In genomic region chr17:81712468-81713003, GRCh38 we compare ENCODE assay signal across 9 cellular contexts. TPM values are rescaled to one million over a fixed set of nuclear protein-coding genes. Genes with fewer than 3 reads are reported as not detected.
DNase-seq lines count a peak whose midpoint lies in the region; ATAC-seq, FAIRE-seq and TF ChIP-seq lines count a peak whose summit lies in the region.
"Had no signal": no experiment of that assay in that cellular context is flagged by ENCODE, and none has a peak within 500 bp of the region (broad histone marks: within the 10 kb centered on the region; RNA-seq: fewer than 3 reads in every experiment).

No MANE protein-coding gene starts in this region.

- H3K36me3 ChIP-seq in OCI-LY7 (ENCODE audit: insufficient read depth, low read length) = peaks cover 35% of the 10 kb centered on the region

- DNase-seq in NCI-H524 (lab: John Stamatoyannopoulos, UW) (peak; percentile 73 to 74), NCI-H524 treated with DMSO at 0.1 percent for 48 hours (lab: John Stamatoyannopoulos, UW) (no peak), H54 (ENCODE audit: insufficient read length, low spot score) (peak; percentile 67), OCI-LY7 (ENCODE audit: low spot score) (peak; percentile 62), dorsolateral prefrontal cortex (peak in 1 of 10 donors; percentile 32), NCI-H1092 (lab: John Stamatoyannopoulos, UW) (no peak)

- TF ChIP-seq POLR2A in H54 (IDR thresholded peaks at IDR 0.05; ENCODE audit: low read depth, low read length) = no peak

- no peaks in the 10 kb centered on the region for H3K9me2 ChIP-seq in OCI-LY7 (ENCODE audit: insufficient read depth, low read length)

- H3K27ac ChIP-seq in OCI-LY7 (ENCODE audit: low read depth, low read length, poor library complexity, severe bottlenecking) = peak overlapping the region; percentile 28
- peak overlapping the region in 19 of 59 donors; percentile 1 to 87 (median 40) for H3K27ac ChIP-seq in dorsolateral prefrontal cortex

- TF ChIP-seq CTCF in OCI-LY7 (conservative IDR thresholded peaks at IDR 0.05; ENCODE audit: low read length) (peak; percentile 40; the same call in 1 of the 2 replicates), dorsolateral prefrontal cortex (IDR thresholded peaks at IDR 0.05 in 54 of 56, conservative IDR thresholded peaks at IDR 0.05 in 2 of 56; ENCODE audit: low read depth in 1 of 56, partially characterized antibody in 56 of 56) (peak in 7 of 56 donors; percentile 3 to 17 (median 8))

- intact Hi-C loops in OCI-LY7 (cut with micrococcal nuclease; ENCODE audit: unreplicated experiment) (loop anchor here (2.0 kb wide), 1 partner anchor 214 kb away; the partner anchor contains the start of gene MAFG), dorsolateral prefrontal cortex (cut with DNase I) (no loop called here)

- peak overlapping the region; percentile 93 for H3K4me2 ChIP-seq in OCI-LY7 (ENCODE audit: low read length)

- H3K9me3 ChIP-seq in OCI-LY7 (ENCODE audit: low read length) (no peaks in the 10 kb centered on the region), mononuclear cell (ENCODE audit: low read depth, low read length) (no peaks in the 10 kb centered on the region)

- ATAC-seq in HG03342 (IDR thresholded peaks at IDR 0.05; ENCODE audit: unreplicated experiment) = no peak

- H3K4me1 ChIP-seq in OCI-LY7 (ENCODE audit: insufficient read depth, low read length, poor library complexity, severe bottlenecking) = peaks cover 27% of the 10 kb centered on the region
- peaks cover 32% of the 10 kb centered on the region for H3K4me1 ChIP-seq in mononuclear cell (ENCODE audit: insufficient read depth, low read length)

- H3K4me3 ChIP-seq in OCI-LY7 (ENCODE audit: low read depth, low read length, poor library complexity, severe bottlenecking) (peak overlapping the region; percentile 76), dorsolateral prefrontal cortex (peak overlapping the region; percentile 57 to 93 (median 81)), mononuclear cell (ENCODE audit: low read length) (peak overlapping the region; percentile 51)

- peaks cover 8% of the 10 kb centered on the region; the same call in 1 of the 2 replicates for H3K79me2 ChIP-seq in OCI-LY7 (ENCODE audit: insufficient read depth, low read depth, low read length)

- H3K27me3 ChIP-seq in dorsolateral prefrontal cortex = no peaks in the 10 kb centered on the region
- no peaks in the 10 kb centered on the region for H3K27me3 ChIP-seq in mononuclear cell (ENCODE audit: insufficient read depth, low read length)

- H2AFZ ChIP-seq in OCI-LY7 (ENCODE audit: low read length) = peak overlapping the region; percentile 19; the same call in 1 of the 2 replicates

- BruUV-seq in OCI-LY7 (replicated peaks; lab: Mats Ljungman, UMichigan) = no TSS peak

- POLR2A ChIA-PET in OCI-LY7 (lab: Charles Lee) = interaction anchor here (1.5 kb wide), 1 partner anchor 10 kb away, joined by 10 read pairs; the partner anchor contains the start of gene MRPL12

- no peaks in the 10 kb centered on the region for H4K20me1 ChIP-seq in OCI-LY7 (ENCODE audit: insufficient read depth, low read length)

- CTCF ChIA-PET in OCI-LY7 (lab: Charles Lee; ENCODE audit: unreplicated experiment) = no interaction called here

- FAIRE-seq in H54 (lab: Jason Lieb, UNC) = no peak
- FAIRE-seq: frontal cortex had no signal

RNA-seq across cellular contexts. Expression of gene SLC25A10, which starts 0.5 kb away (rescaled TPM):
- total RNA-seq in OCI-LY7 (2014; rRNA removed; shearing (Covaris generic)) = 46.3 and 46.9 TPM in 2 replicates
- 41.3 and 45.6 TPM in 2 replicates for total RNA-seq in OCI-LY7 (2022)
- total RNA-seq in dorsolateral prefrontal cortex = 10 to 100 TPM in 74 of 120 experiments, 1 to 10 TPM in 46; 6.0 to 17.0 (median 10.4) TPM
- total RNA-seq in mononuclear cell = 1.5 TPM

RNA-seq across cellular contexts. Expression of gene MRPL12, which starts 9.4 kb away (rescaled TPM):
- total RNA-seq in OCI-LY7 (2014; rRNA removed; shearing (Covaris generic)) = 49.8 and 67.2 TPM in 2 replicates
- total RNA-seq in OCI-LY7 (2022) (143 and 189 TPM in 2 replicates), dorsolateral prefrontal cortex (10 to 100 TPM; 25.2 to 52.1 (median 36.6) TPM), mononuclear cell (3.7 TPM)

RNA-seq across cellular contexts. Expression of gene HGS, which starts 28.7 kb away (rescaled TPM):
- total RNA-seq in OCI-LY7 (2014; rRNA removed; shearing (Covaris generic)) = 120 and 162 TPM in 2 replicates
- 175 and 219 TPM in 2 replicates for total RNA-seq in OCI-LY7 (2022)
- total RNA-seq in dorsolateral prefrontal cortex = 100 to 1,000 TPM in 83 of 120 experiments, 10 to 100 TPM in 37; 84.6 to 142 (median 106) TPM
- total RNA-seq in mononuclear cell = 57.0 TPM

RNA-seq across cellular contexts. Expression of gene ARL16, which starts 28.9 kb away (rescaled TPM):
- total RNA-seq in OCI-LY7 (2014; rRNA removed; shearing (Covaris generic)) = 86.1 and 86.4 TPM in 2 replicates
- total RNA-seq in OCI-LY7 (2022) = 49.8 and 52.2 TPM in 2 replicates
- total RNA-seq in dorsolateral prefrontal cortex = 10 to 100 TPM; 20.4 to 50.6 (median 36.9) TPM
- total RNA-seq in mononuclear cell = 15.5 TPM

RNA-seq across cellular contexts. Expression of gene CCDC137, which starts 46.0 kb away (rescaled TPM):
- total RNA-seq in OCI-LY7 (2014; rRNA removed; shearing (Covaris generic)) = 39.4 and 39.9 TPM in 2 replicates
- total RNA-seq in OCI-LY7 (2022) (61.1 and 61.4 TPM in 2 replicates), dorsolateral prefrontal cortex (10 to 100 TPM in 116 of 120 experiments, 1 to 10 TPM in 4; 9.0 to 20.1 (median 13.5) TPM), mononuclear cell (4.4 TPM)

Comparison
In these comparisons a context has a peak if more than half of its experiments do, and no peak if none do; other contexts are left out.
1. DNase-seq: peak in NCI-H524 (2 of 2), H54 (single experiment) and OCI-LY7 (single experiment); none in NCI-H524 treated with DMSO at 0.1 percent for 48 hours (single experiment) and NCI-H1092 (single experiment).
2. Peak in every context shown above with its lines, with median percentiles within 50 percentile points of each other: H3K4me3 ChIP-seq.